In genomic region chr2:16461672-16462071, GRCh38 we compare ENCODE assay signal across 21 cellular contexts.
"Had no signal": no experiment of that assay in that cellular context is flagged by ENCODE, and none has a peak within 500 bp of the region (broad histone marks: within the 10 kb centered on the region; RNA-seq: fewer than 3 reads in every experiment).

No MANE protein-coding gene starts in this region.

- H3K27me3 Mint-ChIP-seq: central memory CD8-positive, alpha-beta T cell had no signal

- H3K9me3 ChIP-seq: breast epithelium, esophagus muscularis mucosa, gastrocnemius medialis, ovary, tibial artery had no signal

- H3K36me3 ChIP-seq: breast epithelium, esophagus muscularis mucosa, gastrocnemius medialis, ovary, tibial artery had no signal

- H3K4me3 Mint-ChIP-seq: activated CD4-positive, alpha-beta memory T cell treated with anti-CD3 and anti-CD28 coated beads for 36 hours; activated naive CD8-positive, alpha-beta T cell treated with anti-CD3 and anti-CD28 coated beads for 36 hours; central memory CD8-positive, alpha-beta T cell; effector memory CD8-positive, alpha-beta T cell; immature natural killer cell; mesothelial cell of epicardium; natural killer cell; stimulated activated effector memory CD8-positive, alpha-beta T cell treated with anti-CD3 and anti-CD28 coated beads, Interleukin-12 subunit alpha, Interleukin-12 subunit beta, amount 100 ng/mL, for 72 hours; stimulated activated naive CD8-positive, alpha-beta T cell treated with anti-CD3 and anti-CD28 coated beads, Interleukin-15, amount 100 ng/mL, for 72 hours; T-helper 17 cell had no signal

- H3K4me3 ChIP-seq: breast epithelium, esophagus muscularis mucosa, gastrocnemius medialis, ovary, tibial artery had no signal

- DNase-seq: activated CD4-positive, alpha-beta memory T cell treated with anti-CD3 and anti-CD28 coated beads for 36 hours; activated CD4-positive, alpha-beta T cell treated with anti-CD3 and anti-CD28 coated beads for 48 hours; activated naive CD4-positive, alpha-beta T cell treated with Interleukin-2 at 50 U/mL for 16 hours; activated naive CD8-positive, alpha-beta T cell treated with anti-CD3 and anti-CD28 coated beads for 36 hours; activated T-cell treated with anti-CD3 and anti-CD28 coated beads, Interleukin-2, amount 50 U/mL, for 48 hours; effector memory CD8-positive, alpha-beta T cell; gastrocnemius medialis; head of caudate nucleus; immature natural killer cell; natural killer cell; ovary; right cardiac atrium; stimulated activated naive CD8-positive, alpha-beta T cell treated with anti-CD3 and anti-CD28 coated beads, Interleukin-15, amount 100 ng/mL, for 72 hours; T-helper 17 cell; tibial artery had no signal

- H3K4me1 Mint-ChIP-seq: central memory CD8-positive, alpha-beta T cell; immature natural killer cell; mesothelial cell of epicardium; natural killer cell; stimulated activated effector memory CD8-positive, alpha-beta T cell treated with anti-CD3 and anti-CD28 coated beads, Interleukin-12 subunit alpha, Interleukin-12 subunit beta, amount 100 ng/mL, for 72 hours; stimulated activated naive CD8-positive, alpha-beta T cell treated with anti-CD3 and anti-CD28 coated beads, Interleukin-15, amount 100 ng/mL, for 72 hours; T-helper 17 cell had no signal

- H3K9me3 Mint-ChIP-seq: activated CD4-positive, alpha-beta memory T cell treated with anti-CD3 and anti-CD28 coated beads for 36 hours; stimulated activated naive CD8-positive, alpha-beta T cell treated with anti-CD3 and anti-CD28 coated beads, Interleukin-15, amount 100 ng/mL, for 72 hours had no signal

- H3K27ac Mint-ChIP-seq: activated CD4-positive, alpha-beta memory T cell treated with anti-CD3 and anti-CD28 coated beads for 36 hours; activated naive CD8-positive, alpha-beta T cell treated with anti-CD3 and anti-CD28 coated beads for 36 hours; effector memory CD8-positive, alpha-beta T cell; immature natural killer cell; mesothelial cell of epicardium; natural killer cell; stimulated activated effector memory CD8-positive, alpha-beta T cell treated with anti-CD3 and anti-CD28 coated beads, Interleukin-12 subunit alpha, Interleukin-12 subunit beta, amount 100 ng/mL, for 72 hours; T-helper 17 cell had no signal

- H3K27ac ChIP-seq: breast epithelium, esophagus muscularis mucosa, gastrocnemius medialis, ovary, tibial artery had no signal

- H3K4me1 ChIP-seq: breast epithelium, esophagus muscularis mucosa, gastrocnemius medialis, tibial artery had no signal

- H3K36me3 Mint-ChIP-seq: activated CD4-positive, alpha-beta memory T cell treated with anti-CD3 and anti-CD28 coated beads for 36 hours; activated naive CD8-positive, alpha-beta T cell treated with anti-CD3 and anti-CD28 coated beads for 36 hours; immature natural killer cell; natural killer cell; stimulated activated effector memory CD8-positive, alpha-beta T cell treated with anti-CD3 and anti-CD28 coated beads, Interleukin-12 subunit alpha, Interleukin-12 subunit beta, amount 100 ng/mL, for 72 hours had no signal

- FAIRE-seq: colon had no signal

- H3K27me3 ChIP-seq: breast epithelium, gastrocnemius medialis, ovary, tibial artery had no signal
